1 cellular context compared by ENCODE assay signal in genomic region chr12:1054103-1054838, GRCh38.
A peak's percentile ranks its signal among the peaks of the same experiment; 100 is the strongest.
TF ChIP-seq lines count a peak whose summit lies in the region.

No MANE protein-coding gene starts in this region.

TF ChIP-seq in HepG2, 621 proteins besides CTCF, POLR2A, EP300 and RAD21 (continued from another document and continues in another):
- TF ChIP-seq ZSCAN5A (CRISPR knock-in tag; IDR thresholded peaks at IDR 0.05; ENCODE audit: borderline replicate concordance) (no peak), FOXJ3 (CRISPR knock-in tag; IDR thresholded peaks at IDR 0.05; ENCODE audit: borderline replicate concordance) (no peak), ETV5 (CRISPR knock-in tag; IDR thresholded peaks at IDR 0.05; ENCODE audit: borderline replicate concordance) (no peak), ZNF441 (CRISPR knock-in tag; IDR thresholded peaks at IDR 0.05; ENCODE audit: borderline replicate concordance) (no peak), KLF6 (CRISPR knock-in tag; IDR thresholded peaks at IDR 0.05) (no peak), TBL1XR1 (IDR thresholded peaks at IDR 0.05; ENCODE audit: borderline replicate concordance, low read length, partially characterized antibody) (no peak), ZNF318 (CRISPR knock-in tag; IDR thresholded peaks at IDR 0.05) (no peak), ZNF772 (CRISPR knock-in tag; IDR thresholded peaks at IDR 0.05) (no peak), RARG (CRISPR knock-in tag; IDR thresholded peaks at IDR 0.05; ENCODE audit: low read depth) (no peak), ZSCAN12 (CRISPR knock-in tag; IDR thresholded peaks at IDR 0.05) (no peak), GMEB2 (CRISPR knock-in tag; IDR thresholded peaks at IDR 0.05; ENCODE audit: low read depth) (no peak), SOX5 (CRISPR knock-in tag; IDR thresholded peaks at IDR 0.05; ENCODE audit: borderline replicate concordance) (peak; percentile 98), ZNF281 (CRISPR knock-in tag; IDR thresholded peaks at IDR 0.05; ENCODE audit: borderline replicate concordance) (peak; percentile 42; the same call in 1 of the 2 replicates), NONO (IDR thresholded peaks at IDR 0.05) (no peak), NONO (CRISPR knock-in tag; conservative IDR thresholded peaks at IDR 0.05) (no peak), ZNF598 (CRISPR knock-in tag; IDR thresholded peaks at IDR 0.05; ENCODE audit: borderline replicate concordance) (no peak), ZNF619 (CRISPR knock-in tag; IDR thresholded peaks at IDR 0.05) (no peak), ZNF513 (CRISPR knock-in tag; conservative IDR thresholded peaks at IDR 0.05) (no peak), CCDC6 (CRISPR knock-in tag; IDR thresholded peaks at IDR 0.05) (no peak), ZNF570 (CRISPR knock-in tag; IDR thresholded peaks at IDR 0.05; ENCODE audit: borderline replicate concordance) (no peak), KDM6A (CRISPR knock-in tag; IDR thresholded peaks at IDR 0.05; ENCODE audit: low read depth) (no peak), ARID4A (CRISPR knock-in tag; IDR thresholded peaks at IDR 0.05; ENCODE audit: borderline replicate concordance) (no peak), MXD3 (CRISPR knock-in tag; IDR thresholded peaks at IDR 0.05) (no peak), RBAK (CRISPR knock-in tag; IDR thresholded peaks at IDR 0.05) (no peak), USF2 (IDR thresholded peaks at IDR 0.05; ENCODE audit: low read depth, low read length) (no peak), USF2 (CRISPR knock-in tag; IDR thresholded peaks at IDR 0.05; ENCODE audit: borderline replicate concordance) (no peak), GFI1 (CRISPR knock-in tag; IDR thresholded peaks at IDR 0.05; ENCODE audit: borderline replicate concordance) (no peak), KDM3A (CRISPR knock-in tag; IDR thresholded peaks at IDR 0.05; ENCODE audit: low read depth) (no peak), NR3C1 (CRISPR knock-in tag; IDR thresholded peaks at IDR 0.05) (no peak), NR2F6 (IDR thresholded peaks at IDR 0.05) (peak; percentile 35; the same call in 1 of the 2 replicates), NR2F6 (CRISPR knock-in tag; IDR thresholded peaks at IDR 0.05) (peak; percentile 28), KAT7 (CRISPR knock-in tag; IDR thresholded peaks at IDR 0.05; ENCODE audit: borderline replicate concordance) (no peak), MED1 (CRISPR knock-in tag; IDR thresholded peaks at IDR 0.05) (no peak), TFE3 (CRISPR knock-in tag; IDR thresholded peaks at IDR 0.05) (no peak)
